In genomic region chr7:76296743-76297740, GRCh38 we compare ENCODE assay signal across 10 cellular contexts. TPM values are rescaled to one million over a fixed set of nuclear protein-coding genes. Genes with fewer than 3 reads are reported as not detected.
A peak's percentile ranks its signal among the peaks of the same experiment; 100 is the strongest.
DNase-seq lines count a peak whose midpoint lies in the region; ATAC-seq and TF ChIP-seq lines count a peak whose summit lies in the region.
"Had no signal": no experiment of that assay in that cellular context is flagged by ENCODE, and none has a peak within 500 bp of the region (broad histone marks: within the 10 kb centered on the region; RNA-seq: fewer than 3 reads in every experiment).

No MANE protein-coding gene starts in this region.

- H3K9me3 ChIP-seq in IMR-90 (ENCODE audit: control insufficient read depth, insufficient read depth, low read length) = no peaks in the 10 kb centered on the region
- no peaks in the 10 kb centered on the region for H3K9me3 ChIP-seq in body of pancreas
- H3K9me3 ChIP-seq in T-helper 17 cell (ENCODE audit: control insufficient read depth, low read length, poor library complexity, severe bottlenecking) = no peaks in the 10 kb centered on the region
- no peaks in the 10 kb centered on the region for H3K9me3 ChIP-seq in A673 (ENCODE audit: low read depth, low read length, poor library complexity, severe bottlenecking)

- H3K79me1 ChIP-seq in IMR-90 (ENCODE audit: low read depth in 1 of 2, low read length in 2 of 2) = peaks cover 0 to 24% of the 10 kb centered on the region in 2 experiments; a peak in 2 of 4 replicates

- H3K27me3 ChIP-seq in IMR-90 (ENCODE audit: control insufficient read depth, insufficient read depth, low read length) (no peaks in the 10 kb centered on the region), body of pancreas (no peaks in the 10 kb centered on the region), A673 (replicated peaks; ENCODE audit: insufficient read depth, low read depth, low read length, poor library complexity) (no peaks in the 10 kb centered on the region)

- H3K4me3 ChIP-seq in IMR-90 (ENCODE audit: insufficient read depth, low read depth, low read length) = no peak overlapping the region
- no peak overlapping the region for H3K4me3 ChIP-seq in body of pancreas
- no peak overlapping the region for H3K4me3 ChIP-seq in A673 (ENCODE audit: low read depth, low read length, poor library complexity, severe bottlenecking)

- no peaks in the 10 kb centered on the region for H3K36me3 ChIP-seq in IMR-90 (ENCODE audit: control insufficient read depth, insufficient read depth, low read length)
- no peaks in the 10 kb centered on the region for H3K36me3 ChIP-seq in body of pancreas (replicated peaks in 1 of 2; ENCODE audit: insufficient read depth in 1 of 2, low read depth in 2 of 2)
- no peaks in the 10 kb centered on the region for H3K36me3 ChIP-seq in A673 (ENCODE audit: insufficient read depth, low read length, poor library complexity, severe bottlenecking)

- H3K9ac ChIP-seq in IMR-90 (ENCODE audit: low read depth, low read length) = peak overlapping the region; percentile 50

- H3K27ac ChIP-seq in IMR-90 (ENCODE audit: insufficient read depth, low read length) (peak overlapping the region; percentile 94), body of pancreas (peak overlapping the region; percentile 82 to 99 (median 92)), temporal lobe (ENCODE audit: low read depth, low read length) (peak overlapping the region; percentile 80), A673 (ENCODE audit: low read depth, low read length, poor library complexity, severe bottlenecking) (no peak overlapping the region)

- peak overlapping the region; percentile 90 for H2BK5ac ChIP-seq in IMR-90 (ENCODE audit: low read depth, low read length, poor library complexity, severe bottlenecking)

- H2BK120ac ChIP-seq in IMR-90 (ENCODE audit: low read depth, low read length) = peak overlapping the region; percentile 92

- peak overlapping the region; percentile 77; a peak in 3 of 4 replicates for H4K8ac ChIP-seq in IMR-90 (ENCODE audit: low read depth in 2 of 2, low read length in 2 of 2)

- peak overlapping the region; percentile 52 for H3K18ac ChIP-seq in IMR-90 (ENCODE audit: low read depth, low read length)

- H3K4ac ChIP-seq in IMR-90 (ENCODE audit: low read depth, low read length) = peak overlapping the region; percentile 83

- H3K27ac Mint-ChIP-seq in T-helper 17 cell = no peak overlapping the region
- H3K27ac Mint-ChIP-seq: activated CD8-positive, alpha-beta T cell treated with anti-CD3 and anti-CD28 coated beads for 36 hours had no signal

- ATAC-seq in IMR-90 (ENCODE audit: low read depth) (peak; percentile 46), body of pancreas (peak; percentile 54), T-helper 17 cell (no peak), HG03045 (IDR thresholded peaks at IDR 0.05; ENCODE audit: unreplicated experiment) (no peak)
- ATAC-seq: activated CD8-positive, alpha-beta T cell treated with anti-CD3 and anti-CD28 coated beads for 36 hours had no signal

- H3K27me3 Mint-ChIP-seq in T-helper 17 cell = peaks cover 5% of the 10 kb centered on the region
- H3K27me3 Mint-ChIP-seq: activated CD8-positive, alpha-beta T cell treated with anti-CD3 and anti-CD28 coated beads for 36 hours had no signal

- in situ Hi-C loops in IMR-90 (cut with MboI; ENCODE audit: low sequenced_read_pairs) = no loop called here

- H3K23ac ChIP-seq in IMR-90 (ENCODE audit: low read depth, low read length) = peak overlapping the region; percentile 60

- peaks cover 23% of the 10 kb centered on the region for H3K4me1 ChIP-seq in IMR-90 (ENCODE audit: control insufficient read depth, insufficient read depth, low read length)
- peaks cover 95% of the 10 kb centered on the region for H3K4me1 ChIP-seq in body of pancreas
- H3K4me1 ChIP-seq in A673 (ENCODE audit: insufficient read depth, low read length, poor library complexity, severe bottlenecking) = peaks cover 17% of the 10 kb centered on the region

- TF ChIP-seq CTCF in IMR-90 (conservative IDR thresholded peaks at IDR 0.05; ENCODE audit: low read depth, low read length) (0 out of 2 replicates have a peak, but pooled peaks have one; percentile 0), body of pancreas (IDR thresholded peaks at IDR 0.05) (no peak), A673 (conservative IDR thresholded peaks at IDR 0.05; ENCODE audit: low read depth, low read length) (no peak)

- peak overlapping the region; percentile 51 for H4K5ac ChIP-seq in IMR-90 (ENCODE audit: low read depth, low read length)

- 89% methylated on average over 8 of the region's 22 CpGs; no CpG with 5 or more reads in 1 of the 2 experiments for WGBS in IMR-90 (ENCODE audit: extremely low coverage in 2 of 2, insufficient read length in 1 of 2), 2 experiments
- 56 to 60% methylated on average over 19 to 22 of the region's 22 CpGs for WGBS in body of pancreas, 2 donors

- peak overlapping the region; percentile 94; the same call in 2 of the 3 replicates for H2BK15ac ChIP-seq in IMR-90 (ENCODE audit: low read depth, low read length)

- no peaks in the 10 kb centered on the region for H3K36me3 Mint-ChIP-seq in T-helper 17 cell (ENCODE audit: low read depth)

- peak overlapping the region; percentile 88 for H2AFZ ChIP-seq in IMR-90 (replicated peaks; ENCODE audit: low read length, poor library complexity)

- no peak overlapping the region for H3K56ac ChIP-seq in IMR-90 (ENCODE audit: extremely low read depth, insufficient read depth, low read length)

- CTCF ChIA-PET in IMR-90 (lab: Yijun Ruan, JAX) = interaction anchor here (2.1 kb wide), 1 partner anchor 17 kb away, joined by 7 read pairs; no protein-coding TSS in a partner anchor
- CTCF ChIA-PET in A673 (lab: Charles Lee) = no interaction called here

- TF ChIP-seq POLR2A in IMR-90 (IDR thresholded peaks at IDR 0.05; ENCODE audit: low read depth, low read length) (no peak), body of pancreas (IDR thresholded peaks at IDR 0.05) (peak in 1 of 3 donors; percentile 31)

- H3K4me1 Mint-ChIP-seq in T-helper 17 cell = peaks cover 8% of the 10 kb centered on the region

- peak overlapping the region; percentile 83 for H2BK20ac ChIP-seq in IMR-90 (ENCODE audit: low read depth, low read length)

- H2AK9ac ChIP-seq in IMR-90 (replicated peaks; ENCODE audit: low read depth, low read length, poor library complexity) = peak overlapping the region; percentile 97

- peak overlapping the region; percentile 79 for H2AK5ac ChIP-seq in IMR-90 (ENCODE audit: low read depth, low read length)

- H4K91ac ChIP-seq in IMR-90 (ENCODE audit: insufficient read depth, low read depth, low read length) = peak overlapping the region; percentile 82

- H3K4me3 Mint-ChIP-seq in T-helper 17 cell = no peak overlapping the region
- H3K4me3 Mint-ChIP-seq: activated CD8-positive, alpha-beta T cell treated with anti-CD3 and anti-CD28 coated beads for 36 hours had no signal

- H3K9me1 ChIP-seq in IMR-90 (ENCODE audit: insufficient read depth, low read length) = peaks cover 19% of the 10 kb centered on the region

- DNase-seq in IMR-90 = peak; percentile 93
- peak; percentile 83 to 93 (median 90) for DNase-seq in body of pancreas
- DNase-seq in kidney tubule cell (ENCODE audit: low spot score) = peak; percentile 20
- DNase-seq in T-helper 17 cell = no peak
- no peak for DNase-seq in A673 (ENCODE audit: low spot score)
- no peak for DNase-seq in stimulated activated CD4-positive, alpha-beta T cell treated with anti-CD3 and anti-CD28 coated beads, Interleukin-4, amount 100 ng/mL, for 1 hour
- DNase-seq: activated CD8-positive, alpha-beta T cell treated with anti-CD3 and anti-CD28 coated beads for 36 hours; Kasumi-1 had no signal

- H3K14ac ChIP-seq in IMR-90 (replicated peaks; ENCODE audit: low read depth, low read length) = peak overlapping the region; percentile 71; the same call in 1 of the 2 replicates

- H4K20me1 ChIP-seq in IMR-90 (ENCODE audit: insufficient read depth, low read length) = no peaks in the 10 kb centered on the region

- peak overlapping the region; percentile 37; the same call in 1 of the 2 replicates for H3K4me2 ChIP-seq in IMR-90 (ENCODE audit: low read depth, low read length)

- peak; percentile 22 for TF ChIP-seq RAD21 in IMR-90 (IDR thresholded peaks at IDR 0.05; ENCODE audit: low read length)

- POLR2A ChIA-PET in IMR-90 (lab: Charles Lee; ENCODE audit: unreplicated experiment) (interaction anchor here (0.5 kb wide), 1 partner anchor 9 kb away, joined by 3 read pairs; no protein-coding TSS in a partner anchor), A673 (lab: Charles Lee; ENCODE audit: low non-redundant PET) (no interaction called here)

- BruUV-seq in IMR-90 (replicated peaks; lab: Mats Ljungman, UMichigan) = no TSS peak
- no TSS peak for BruUV-seq in A673 (replicated peaks; lab: Mats Ljungman, UMichigan)

- intact Hi-C loops in IMR-90 (cut with micrococcal nuclease) (no loop called here), body of pancreas (cut with DNase I) (no loop called here), A673 (cut with micrococcal nuclease; ENCODE audit: unreplicated experiment) (no loop called here)

- dilution Hi-C loops in IMR-90 (cut with HindIII; ENCODE audit: low sequenced_read_pairs, unreplicated experiment) = no loop called here

TF ChIP-seq in IMR-90, 13 proteins besides CTCF, POLR2A, EP300 and RAD21 (continues in another document):
- TF ChIP-seq SMC3 (IDR thresholded peaks at IDR 0.05; ENCODE audit: low read depth, low read length) (no peak), RCOR1 (IDR thresholded peaks at IDR 0.05; ENCODE audit: insufficient replicate concordance, low read length) (peak; percentile 57), RFX5 (IDR thresholded peaks at IDR 0.05; ENCODE audit: low read depth, low read length) (no peak), BHLHE40 (IDR thresholded peaks at IDR 0.05; ENCODE audit: low read depth, low read length) (no peak), CEBPB (IDR thresholded peaks at IDR 0.05; ENCODE audit: low read depth, low read length) (peak; percentile 100), CHD1 (IDR thresholded peaks at IDR 0.05; ENCODE audit: low read depth, low read length) (no peak), FOS (IDR thresholded peaks at IDR 0.05; ENCODE audit: low read depth, low read length) (no peak), MAFK (IDR thresholded peaks at IDR 0.05; ENCODE audit: low read depth, low read length) (no peak)
- TF ChIP-seq, protein P1, sequence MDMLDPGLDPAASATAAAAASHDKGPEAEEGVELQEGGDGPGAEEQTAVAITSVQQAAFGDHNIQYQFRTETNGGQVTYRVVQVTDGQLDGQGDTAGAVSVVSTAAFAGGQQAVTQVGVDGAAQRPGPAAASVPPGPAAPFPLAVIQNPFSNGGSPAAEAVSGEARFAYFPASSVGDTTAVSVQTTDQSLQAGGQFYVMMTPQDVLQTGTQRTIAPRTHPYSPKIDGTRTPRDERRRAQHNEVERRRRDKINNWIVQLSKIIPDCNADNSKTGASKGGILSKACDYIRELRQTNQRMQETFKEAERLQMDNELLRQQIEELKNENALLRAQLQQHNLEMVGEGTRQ (IDR thresholded peaks at IDR 0.05; ENCODE audit: low read depth, low read length) = no peak

RNA-seq across cellular contexts. Expression of gene HSPB1, which starts 5.4 kb away (rescaled TPM):
- 33.2 and 48.6 TPM in 2 replicates for total RNA-seq in IMR-90 (2012; rRNA removed)
- polyA plus RNA-seq in IMR-90 (2012; rRNA removed) = 1,363 and 1,841 TPM in 2 replicates
- polyA plus RNA-seq in IMR-90 (2012; cell fraction: cytosol; rRNA removed) = 2,238 and 2,632 TPM in 2 replicates
- polyA plus RNA-seq in IMR-90 (2012; cell fraction: nucleus; rRNA removed; ENCODE audit: low replicate concordance) = 412 and 1,178 TPM in 2 replicates
- total RNA-seq in body of pancreas = 100 to 1,000 TPM; 367 to 445 TPM
- total RNA-seq in temporal lobe = 5.2 TPM
- 10 to 100 TPM; 25.8 to 33.2 TPM for total RNA-seq in T-helper 17 cell
- total RNA-seq in A673 (2021) = 354 and 375 TPM in 2 replicates

Comparison
In these comparisons a context has a peak if more than half of its experiments do, and no peak if none do; other contexts are left out.
1. ATAC-seq: peak in IMR-90 (single experiment) and body of pancreas (single experiment); none in T-helper 17 cell (single experiment) and HG03045 (single experiment).
2. DNase-seq: peak in IMR-90 (single experiment), body of pancreas (4 of 4) and kidney tubule cell (single experiment); none in T-helper 17 cell (0 of 3), A673 (single experiment) and stimulated activated CD4-positive, alpha-beta T cell treated with anti-CD3 and anti-CD28 coated beads, Interleukin-4, amount 100 ng/mL, for 1 hour (single experiment).